Comparison of ENCODE assay signal across 8 cellular contexts in the genomic region with DNA sequence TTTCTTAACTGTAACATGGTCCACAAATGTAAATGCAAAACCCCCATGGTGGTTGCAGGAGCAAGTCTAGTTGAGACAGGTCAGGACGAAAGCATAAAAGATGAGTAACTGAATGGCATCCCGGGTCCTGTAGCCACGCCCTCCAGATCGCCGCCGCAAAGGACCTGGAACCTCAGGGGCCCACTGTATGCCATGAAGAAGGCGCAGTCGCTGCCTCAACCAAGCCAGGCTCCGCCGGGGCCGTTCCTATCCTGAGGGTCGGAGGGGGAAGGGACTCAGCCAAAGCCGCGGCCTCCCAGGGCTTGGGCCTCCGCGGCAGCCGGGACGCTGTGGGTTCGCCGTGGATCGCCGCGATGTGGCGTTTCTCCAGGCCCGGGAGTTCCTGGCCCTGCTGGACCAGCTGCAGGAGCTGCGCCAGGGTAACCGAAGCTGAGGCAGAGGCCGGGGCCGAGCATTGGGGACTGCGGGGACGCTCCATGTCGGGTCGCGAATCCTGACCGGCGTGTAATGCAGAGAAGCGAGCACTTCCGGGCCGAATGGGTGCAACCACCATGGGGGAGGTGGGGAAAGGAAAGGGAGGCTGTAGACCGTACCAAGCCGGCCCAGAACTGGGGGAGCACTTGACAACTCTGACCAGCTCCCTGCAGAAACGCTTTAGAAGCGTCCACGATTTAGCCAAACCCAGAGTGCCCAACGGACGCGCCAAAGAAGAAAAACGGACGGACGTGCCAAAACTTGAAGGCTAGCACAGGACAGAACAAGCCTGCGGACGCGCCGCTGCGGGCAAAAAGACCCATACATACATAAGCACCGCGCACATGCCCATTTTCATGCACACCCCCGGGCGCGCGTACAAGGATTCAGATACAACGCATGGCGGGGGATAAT. TPM values are rescaled to one million over a fixed set of nuclear protein-coding genes. Genes with fewer than 3 reads are reported as not detected.
DNase-seq lines count a peak whose midpoint lies in the region; ATAC-seq lines count a peak whose summit lies in the region.

No MANE protein-coding gene starts in this region.

- POLR2A ChIA-PET in CD8-positive, alpha-beta memory T cell (lab: Charles Lee) = interaction anchor here (0.6 to 3.6 kb wide), 9 partner anchors 11 to 163 kb away, joined by 3 to 28 read pairs (median 4); partner anchors contain the start of genes CNPY3, RPL7L1 and TBCC

- H3K36me3 ChIP-seq in CD8-positive, alpha-beta memory T cell (ENCODE audit: insufficient read depth, low read length) = peaks cover 7% of the 10 kb centered on the region
- H3K36me3 ChIP-seq in endocrine pancreas (ENCODE audit: control insufficient read depth, insufficient read depth, low read length) = no peaks in the 10 kb centered on the region

- H3K27me3 Mint-ChIP-seq in CD8-positive, alpha-beta memory T cell = no peaks in the 10 kb centered on the region

- peaks cover 16% of the 10 kb centered on the region for H3K4me1 ChIP-seq in CD8-positive, alpha-beta memory T cell (ENCODE audit: insufficient read depth, low read length)
- H3K4me1 ChIP-seq in endocrine pancreas (ENCODE audit: control insufficient read depth, insufficient read depth, low read length) = no peaks in the 10 kb centered on the region

- H3K36me3 Mint-ChIP-seq in CD8-positive, alpha-beta memory T cell = peaks cover 0 to 40% (median 5%) of the 10 kb centered on the region in 3 donors

- DNase-seq in CD8-positive, alpha-beta memory T cell = peak; percentile 80 to 91 (median 85)
- DNase-seq in HS-5 (ENCODE audit: low read depth) (peak; percentile 89), NOMO-1 treated with DMSO at 0.1 percent for 48 hours (lab: John Stamatoyannopoulos, UW; ENCODE audit: unreplicated experiment) (peak; percentile 96), mesenteric fat pad (ENCODE audit: low spot score) (peak; percentile 94)
- DNase-seq in activated CD8-positive, alpha-beta memory T cell treated with anti-CD3 and anti-CD28 coated beads, Interleukin-2, amount 50 U/mL, for 1 hour (ENCODE audit: extremely low read depth) = peak; percentile 81
- DNase-seq in stimulated activated CD8-positive, alpha-beta memory T cell treated with anti-CD3 and anti-CD28 coated beads, Interleukin-12 subunit alpha, Interleukin-12 subunit beta, amount 100 ng/mL, for 4 hours (ENCODE audit: low read depth) = peak; percentile 76

- no peaks in the 10 kb centered on the region for H3K27me3 ChIP-seq in CD8-positive, alpha-beta memory T cell (ENCODE audit: insufficient read depth, low read length, poor library complexity, severe bottlenecking)
- no peaks in the 10 kb centered on the region for H3K27me3 ChIP-seq in endocrine pancreas (ENCODE audit: control insufficient read depth, insufficient read depth, low read length)

- peak overlapping the region; percentile 99 for H3K4me3 ChIP-seq in CD8-positive, alpha-beta memory T cell (ENCODE audit: low read length)
- peak overlapping the region; percentile 55 for H3K4me3 ChIP-seq in endocrine pancreas (ENCODE audit: control insufficient read depth, insufficient read depth, low read length)

- peak overlapping the region; percentile 73 for H3K9ac ChIP-seq in endocrine pancreas (ENCODE audit: control insufficient read depth, insufficient read depth, low read length)

- CTCF ChIA-PET in CD8-positive, alpha-beta memory T cell (lab: Charles Lee) = interaction anchor here (0.7 to 2.5 kb wide), 7 partner anchors 9 to 253 kb away, joined by 3 to 11 read pairs (median 5); partner anchors contain the start of gene RPL7L1

- peak overlapping the region; percentile 81 to 98 (median 96) for H3K27ac Mint-ChIP-seq in CD8-positive, alpha-beta memory T cell

- peak overlapping the region; percentile 85 for H3K27ac ChIP-seq in CD8-positive, alpha-beta memory T cell (ENCODE audit: low read depth, low read length)

- H3K9me3 ChIP-seq in CD8-positive, alpha-beta memory T cell (ENCODE audit: low read length) = no peaks in the 10 kb centered on the region
- H3K9me3 ChIP-seq in endocrine pancreas (ENCODE audit: control insufficient read depth, low read length) = no peaks in the 10 kb centered on the region

- peak; percentile 79 for ATAC-seq in GM19467 (IDR thresholded peaks at IDR 0.05; ENCODE audit: unreplicated experiment)

- H3K4me3 Mint-ChIP-seq in CD8-positive, alpha-beta memory T cell = peak overlapping the region; percentile 94 to 100 (median 99)

- H3K4me1 Mint-ChIP-seq in CD8-positive, alpha-beta memory T cell = peaks cover 13 to 23% (median 20%) of the 10 kb centered on the region in 3 donors

- no peaks in the 10 kb centered on the region for H3K9me3 Mint-ChIP-seq in CD8-positive, alpha-beta memory T cell

RNA-seq across cellular contexts. Expression of gene RPL7L1, which starts 11.1 kb away (rescaled TPM):
- total RNA-seq in CD8-positive, alpha-beta memory T cell = 100 to 1,000 TPM; 199 to 200 TPM
- polyA plus RNA-seq in CD8-positive, alpha-beta memory T cell = 95.0 TPM
- total RNA-seq in mesenteric fat pad = 82.2 TPM

RNA-seq across cellular contexts. Expression of gene PTCRA, which starts 25.3 kb away (rescaled TPM):
- not detected for total RNA-seq in CD8-positive, alpha-beta memory T cell
- not detected for polyA plus RNA-seq in CD8-positive, alpha-beta memory T cell
- total RNA-seq in mesenteric fat pad = not detected

RNA-seq across cellular contexts. Expression of gene CNPY3, which starts 38.7 kb away (rescaled TPM):
- total RNA-seq in CD8-positive, alpha-beta memory T cell = 10 to 100 TPM; 53.1 to 55.8 TPM
- 122 TPM for polyA plus RNA-seq in CD8-positive, alpha-beta memory T cell
- total RNA-seq in mesenteric fat pad = 27.4 TPM

Comparison
In these comparisons a context has a peak if more than half of its experiments do, and no peak if none do; other contexts are left out.
1. Peak in every context shown above with its lines: DNase-seq, ATAC-seq, H3K4me3 ChIP-seq and H3K27ac ChIP-seq.